17 cellular contexts compared by ENCODE assay signal in genomic region chr12:56528836-56529235, GRCh38. TPM values are rescaled to one million over a fixed set of nuclear protein-coding genes. Genes with fewer than 3 reads are reported as not detected.
"Had no signal": no experiment of that assay in that cellular context is flagged by ENCODE, and none has a peak within 500 bp of the region (broad histone marks: within the 10 kb centered on the region; RNA-seq: fewer than 3 reads in every experiment).

No MANE protein-coding gene starts in this region.

- H3K9me3 Mint-ChIP-seq: activated B cell treated with CpG ODN at 0.5 μM for 24 hours; activated CD4-positive, alpha-beta T cell treated with anti-CD3 and anti-CD28 coated beads, Interleukin-2, amount 10 ng/mL, durations not matched to agents 7 days and 5 days; activated naive CD4-positive, alpha-beta T cell treated with anti-CD3 and anti-CD28 coated beads, Interleukin-2, amount 50 U/mL, for 24 hours; activated T-helper 2 cell treated with anti-CD3 and anti-CD28 coated beads, Interferon-gamma antibody, Interleukin-2, Interleukin-4, amounts not matched to agents 10 μg/mL and 5 μg/mL and 100 μg/mL, durations not matched to agents 14 hours and 24 hours and 36 hours; T-helper 1 cell treated with Interleukin-12 subunit alpha and Interleukin-12 subunit beta and Interleukin-4 antibody, amounts not matched to agents 30 μg/mL and 1 μg/mL, for 36 hours had no signal

- H3K4me3 Mint-ChIP-seq: activated B cell treated with CpG ODN at 0.5 μM for 24 hours; activated CD4-positive, alpha-beta T cell treated with anti-CD3 and anti-CD28 coated beads, Interleukin-2, amount 10 ng/mL, durations not matched to agents 7 days and 5 days; activated naive CD4-positive, alpha-beta T cell treated with anti-CD3 and anti-CD28 coated beads, Interleukin-2, amount 50 U/mL, for 24 hours; T-helper 1 cell treated with Interleukin-12 subunit alpha and Interleukin-12 subunit beta and Interleukin-4 antibody, amounts not matched to agents 30 μg/mL and 1 μg/mL, for 36 hours had no signal

- H3K27me3 ChIP-seq: brain microvascular endothelial cell, esophagus muscularis mucosa, hepatocyte, stomach, tibial artery had no signal

- H2AFZ ChIP-seq: hepatocyte had no signal

- H3K9me3 ChIP-seq: esophagus muscularis mucosa, stomach, tibial artery had no signal

- H3K36me3 Mint-ChIP-seq: activated naive CD4-positive, alpha-beta T cell treated with anti-CD3 and anti-CD28 coated beads, Interleukin-2, amount 50 U/mL, for 24 hours had no signal

- H3K4me2 ChIP-seq: hepatocyte had no signal

- DNase-seq: activated B cell treated with CpG ODN at 0.5 μM for 24 hours; activated CD4-positive, alpha-beta T cell treated with anti-CD3 and anti-CD28 coated beads, Interleukin-2, amount 10 ng/mL, durations not matched to agents 7 days and 5 days; activated T-cell treated with anti-CD3 and anti-CD28 coated beads for 4 hours; amygdala; brain microvascular endothelial cell; midbrain; stimulated activated CD4-positive, alpha-beta T cell treated with anti-CD3 and anti-CD28 coated beads, Interleukin-15, amount 100 ng/mL, for 24 hours; stimulated activated CD4-positive, alpha-beta T cell treated with anti-CD3 and anti-CD28 coated beads, Interleukin-4, amount 100 ng/mL, for 4 hours; stomach; tibial artery had no signal

- H3K4me1 Mint-ChIP-seq: activated B cell treated with CpG ODN at 0.5 μM for 24 hours; activated CD4-positive, alpha-beta T cell treated with anti-CD3 and anti-CD28 coated beads, Interleukin-2, amount 10 ng/mL, durations not matched to agents 7 days and 5 days had no signal

- H3K4me3 ChIP-seq: esophagus muscularis mucosa, hepatocyte, stomach, tibial artery had no signal

- H3K27ac ChIP-seq: brain microvascular endothelial cell, esophagus muscularis mucosa, tibial artery had no signal

- FAIRE-seq: endometrium had no signal

- H3K27me3 Mint-ChIP-seq: activated B cell treated with CpG ODN at 0.5 μM for 24 hours; activated CD4-positive, alpha-beta T cell treated with anti-CD3 and anti-CD28 coated beads, Interleukin-2, amount 10 ng/mL, durations not matched to agents 7 days and 5 days; activated naive CD4-positive, alpha-beta T cell treated with anti-CD3 and anti-CD28 coated beads, Interleukin-2, amount 50 U/mL, for 24 hours had no signal

- H3K36me3 ChIP-seq: brain microvascular endothelial cell, esophagus muscularis mucosa, stomach, tibial artery had no signal

- H3K27ac Mint-ChIP-seq: activated B cell treated with CpG ODN at 0.5 μM for 24 hours; activated CD4-positive, alpha-beta T cell treated with anti-CD3 and anti-CD28 coated beads, Interleukin-2, amount 10 ng/mL, durations not matched to agents 7 days and 5 days; activated naive CD4-positive, alpha-beta T cell treated with anti-CD3 and anti-CD28 coated beads, Interleukin-2, amount 50 U/mL, for 24 hours; activated T-helper 2 cell treated with anti-CD3 and anti-CD28 coated beads, Interferon-gamma antibody, Interleukin-2, Interleukin-4, amounts not matched to agents 10 μg/mL and 5 μg/mL and 100 μg/mL, durations not matched to agents 14 hours and 24 hours and 36 hours; T-helper 1 cell treated with Interleukin-12 subunit alpha and Interleukin-12 subunit beta and Interleukin-4 antibody, amounts not matched to agents 30 μg/mL and 1 μg/mL, for 36 hours had no signal

RNA-seq across cellular contexts. Expression of gene GLS2, which starts 40.9 kb away (rescaled TPM):
- total RNA-seq: skeletal muscle tissue had no signal
